Comparison of ENCODE assay signal across 24 cellular contexts in the genomic region with DNA sequence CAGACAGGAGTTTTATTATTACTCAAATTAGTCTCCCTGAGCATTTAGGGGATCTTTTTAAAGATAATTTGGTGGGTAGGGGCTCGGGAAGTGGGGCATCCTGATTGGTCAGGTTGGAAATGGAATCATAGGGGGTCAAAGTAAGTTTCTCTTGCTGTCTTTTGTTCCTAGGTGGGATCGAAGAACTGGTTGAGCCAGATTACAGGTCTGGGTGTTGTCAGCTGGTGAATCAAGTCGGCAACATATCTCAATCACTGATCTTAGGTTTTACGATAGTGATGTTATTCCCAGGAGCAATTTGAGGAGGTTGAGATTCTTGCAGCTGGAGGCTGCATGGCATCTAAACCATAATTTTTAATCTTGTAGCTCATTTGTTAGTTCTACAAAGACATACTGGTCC.
DNase-seq lines count a peak whose midpoint lies in the region; FAIRE-seq and TF ChIP-seq lines count a peak whose summit lies in the region.
"Had no signal": no experiment of that assay in that cellular context is flagged by ENCODE, and none has a peak within 500 bp of the region (broad histone marks: within the 10 kb centered on the region; RNA-seq: fewer than 3 reads in every experiment).

No MANE protein-coding gene starts in this region.

- peak; percentile 18 for DNase-seq in H7
- peak; percentile 13 for DNase-seq in epithelial cell of esophagus (ENCODE audit: low read depth)
- DNase-seq in iPS-NIHi7 (ENCODE audit: extremely low spot score), result peak; percentile 35
- no peak for DNase-seq in tibial nerve (ENCODE audit: low spot score in 2 of 2)
- DNase-seq in HAP-1 (ENCODE audit: low spot score in 2 of 2), result no peak
- DNase-seq in AG08395 (ENCODE audit: low spot score), result no peak
- no peak for DNase-seq in GM19239 (ENCODE audit: insufficient read length, low spot score)
- DNase-seq: C1 segment of cervical spinal cord; CD4-positive, alpha-beta memory T cell; DMS 273 treated with DMSO at 0.1 percent for 48 hours; DMS79; EL; IMR-90; KG1; MG63; NCI-H1694 treated with DMSO at 0.1 percent for 48 hours; NCI-H2081; NCI-H2227 treated with DMSO at 0.1 percent for 48 hours; NCI-H526 treated with DMSO at 0.1 percent for 48 hours; Peyer's patch; SHP77 treated with DMSO at 0.1 percent for 48 hours had no signal

- H3K36me3 ChIP-seq in H7 (replicated peaks; ENCODE audit: control insufficient read depth, insufficient read depth, low read length) (no peaks in the 10 kb centered on the region), tibial nerve (no peaks in the 10 kb centered on the region), HAP-1 (replicated peaks) (no peaks in the 10 kb centered on the region)
- H3K36me3 ChIP-seq: MG63, Peyer's patch had no signal

- TF ChIP-seq CTCF in epithelial cell of esophagus (IDR thresholded peaks at IDR 0.05; ENCODE audit: insufficient read depth, low read depth, low read length, missing control alignments) (no peak), tibial nerve (IDR thresholded peaks at IDR 0.05) (no peak)

- TF ChIP-seq EP300 in tibial nerve (IDR thresholded peaks at IDR 0.05), result no peak

- in situ Hi-C loops in HAP-1 (cut with MboI; ENCODE audit: low sequenced_read_pairs), result no loop called here

- no peaks in the 10 kb centered on the region for H3K27me3 ChIP-seq in H7 (ENCODE audit: control insufficient read depth, insufficient read depth, low read length)
- H3K27me3 ChIP-seq in tibial nerve, result no peaks in the 10 kb centered on the region
- H3K27me3 ChIP-seq in HAP-1 (ENCODE audit: low read depth), result no peaks in the 10 kb centered on the region
- H3K27me3 ChIP-seq: MG63, Peyer's patch had no signal

- no peak for FAIRE-seq in GM19239 (lab: Jason Lieb, UNC)
- FAIRE-seq: A204.1, GM12892 had no signal

- TF ChIP-seq POLR2A in tibial nerve (IDR thresholded peaks at IDR 0.05), result no peak

- 43 to 54% methylated on average over 4 of the region's 4 CpGs for WGBS in tibial nerve, 2 donors

- H3K9me3 ChIP-seq in tibial nerve (no peaks in the 10 kb centered on the region), HAP-1 (no peaks in the 10 kb centered on the region)
- H3K9me3 ChIP-seq: Caco-2, MG63, Peyer's patch had no signal

- no peaks in the 10 kb centered on the region for H3K4me1 ChIP-seq in tibial nerve
- H3K4me1 ChIP-seq in HAP-1, result no peaks in the 10 kb centered on the region; the same call in 1 of the 2 replicates
- H3K4me1 ChIP-seq: Caco-2, Peyer's patch had no signal

- no peak overlapping the region for H3K4me3 ChIP-seq in H7 (ENCODE audit: insufficient read depth, low read depth, low read length)
- no peak overlapping the region for H3K4me3 ChIP-seq in epithelial cell of esophagus (ENCODE audit: low read length)
- no peak overlapping the region for H3K4me3 ChIP-seq in tibial nerve
- no peak overlapping the region for H3K4me3 ChIP-seq in HAP-1
- H3K4me3 ChIP-seq: MG63, Peyer's patch had no signal

- no peak overlapping the region for H3K27ac ChIP-seq in tibial nerve
- H3K27ac ChIP-seq: Peyer's patch had no signal

Comparison
In these comparisons a context has a peak if more than half of its experiments do, and no peak if none do; other contexts are left out.
1. DNase-seq: peak in H7 (single experiment), epithelial cell of esophagus (single experiment) and iPS-NIHi7 (single experiment); none in tibial nerve (0 of 2), HAP-1 (0 of 2), AG08395 (single experiment) and GM19239 (single experiment).